Comparison of ENCODE assay signal across 15 cellular contexts in the genomic region with DNA sequence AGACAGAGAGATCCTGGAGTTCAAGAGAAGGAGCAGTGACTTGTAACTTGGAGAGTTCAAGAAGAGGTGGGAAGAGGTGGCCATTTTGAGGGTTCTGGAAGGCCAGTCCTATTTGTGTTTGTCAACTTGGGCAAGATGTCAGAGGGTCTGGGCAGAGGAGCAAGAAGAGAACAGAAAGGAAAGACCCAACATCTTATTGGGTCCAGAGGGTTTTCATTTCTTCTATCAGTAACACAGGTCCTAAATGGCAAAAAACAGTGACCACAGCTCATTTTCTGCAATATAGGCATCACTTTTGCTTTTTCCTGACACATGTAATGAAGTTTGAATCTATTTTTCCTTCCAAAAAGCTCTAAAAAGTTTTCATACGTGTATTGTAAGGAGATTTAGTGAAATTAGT. TPM values are rescaled to one million over a fixed set of nuclear protein-coding genes. Genes with fewer than 3 reads are reported as not detected.
DNase-seq lines count a peak whose midpoint lies in the region; ATAC-seq, FAIRE-seq and TF ChIP-seq lines count a peak whose summit lies in the region.
"Had no signal": no experiment of that assay in that cellular context is flagged by ENCODE, and none has a peak within 500 bp of the region (broad histone marks: within the 10 kb centered on the region; RNA-seq: fewer than 3 reads in every experiment).

No MANE protein-coding gene starts in this region.

- H3K27ac ChIP-seq in SK-N-MC (peak overlapping the region; percentile 57; the same call in 1 of the 2 replicates), kidney (ENCODE audit: low read depth in 2 of 2, low read length in 2 of 2) (peak overlapping the region; percentile 53 to 66), suprapubic skin (peak overlapping the region; percentile 88)

- H3K36me3 Mint-ChIP-seq in activated T-helper 2 cell treated with anti-CD3 and anti-CD28 coated beads, Interferon-gamma antibody, Interleukin-2, Interleukin-4, amounts not matched to agents 10 μg/mL and 5 μg/mL and 100 μg/mL, durations not matched to agents 14 hours and 24 hours and 36 hours (ENCODE audit: low read depth): no peaks in the 10 kb centered on the region
- H3K36me3 Mint-ChIP-seq: naive B cell had no signal

- H3K27ac Mint-ChIP-seq in activated T-helper 2 cell treated with anti-CD3 and anti-CD28 coated beads, Interferon-gamma antibody, Interleukin-2, Interleukin-4, amounts not matched to agents 10 μg/mL and 5 μg/mL and 100 μg/mL, durations not matched to agents 14 hours and 24 hours and 36 hours: no peak overlapping the region
- H3K27ac Mint-ChIP-seq: T-helper 17 cell had no signal

- H3K9me3 Mint-ChIP-seq in activated T-helper 2 cell treated with anti-CD3 and anti-CD28 coated beads, Interferon-gamma antibody, Interleukin-2, Interleukin-4, amounts not matched to agents 10 μg/mL and 5 μg/mL and 100 μg/mL, durations not matched to agents 14 hours and 24 hours and 36 hours: peaks cover 4% of the 10 kb centered on the region

- ATAC-seq in GM21447 (IDR thresholded peaks at IDR 0.05; ENCODE audit: unreplicated experiment): no peak
- ATAC-seq: T-helper 17 cell had no signal

- H3K27me3 ChIP-seq in suprapubic skin: no peaks in the 10 kb centered on the region
- H3K27me3 ChIP-seq: heart left ventricle had no signal

- TF ChIP-seq CTCF in D721Med (IDR thresholded peaks at IDR 0.05; ENCODE audit: insufficient read depth, missing control alignments) (no peak), kidney (IDR thresholded peaks at IDR 0.05; ENCODE audit: borderline replicate concordance, extremely low read depth, insufficient read depth) (no peak), suprapubic skin (IDR thresholded peaks at IDR 0.05) (no peak)

- DNase-seq in D721Med (ENCODE audit: insufficient read length, low spot score): no peak
- no peak for DNase-seq in SK-N-MC (ENCODE audit: low read depth, low spot score)
- DNase-seq in kidney: no peak
- DNase-seq in suprapubic skin (ENCODE audit: low spot score in 2 of 2): no peak
- DNase-seq in globus pallidus (ENCODE audit: low spot score): no peak
- DNase-seq in activated naive CD4-positive, alpha-beta T cell treated with anti-CD3 and anti-CD28 coated beads, Interleukin-2, amount 50 U/mL, for 16 hours: no peak
- no peak for DNase-seq in activated T-helper 2 cell treated with anti-CD3 and anti-CD28 coated beads, Interferon-gamma antibody, Interleukin-2, Interleukin-4, amounts not matched to agents 10 μg/mL and 5 μg/mL and 100 μg/mL, durations not matched to agents 14 hours and 24 hours and 36 hours (ENCODE audit: low spot score)
- DNase-seq: activated CD4-positive, alpha-beta T cell treated with anti-CD3 and anti-CD28 coated beads for 1 hour; activated T-cell treated with anti-CD3 and anti-CD28 coated beads for 4 hours; naive B cell; NCI-H510A; stimulated activated CD4-positive, alpha-beta T cell treated with anti-CD3 and anti-CD28 coated beads, Interleukin-2, amount 100 ng/mL, for 48 hours; T-helper 17 cell had no signal

- no peaks in the 10 kb centered on the region for H3K36me3 ChIP-seq in SK-N-MC (ENCODE audit: insufficient read depth, low read length)
- H3K36me3 ChIP-seq in kidney (ENCODE audit: control insufficient read depth in 1 of 2, insufficient read depth in 2 of 2, low read length in 2 of 2): no peaks in the 10 kb centered on the region
- no peaks in the 10 kb centered on the region for H3K36me3 ChIP-seq in suprapubic skin
- H3K36me3 ChIP-seq: heart left ventricle had no signal

- intact Hi-C loops in kidney (cut with DNase I): no loop called here
- intact Hi-C loops in activated T-helper 2 cell treated with anti-CD3 and anti-CD28 coated beads, Interferon-gamma antibody, Interleukin-2, Interleukin-4, amounts not matched to agents 10 μg/mL and 5 μg/mL and 100 μg/mL, durations not matched to agents 14 hours and 24 hours and 36 hours (cut with micrococcal nuclease): no loop called here

- H3K4me1 ChIP-seq in kidney (ENCODE audit: control insufficient read depth in 1 of 2, insufficient read depth in 1 of 2, low read depth in 1 of 2, low read length in 2 of 2) (peaks cover 3 to 8% of the 10 kb centered on the region in 2 donors), suprapubic skin (peaks cover 23% of the 10 kb centered on the region)

- no peak overlapping the region for H3K9ac ChIP-seq in SK-N-MC (ENCODE audit: insufficient read length)
- H3K9ac ChIP-seq in kidney (ENCODE audit: low read length in 2 of 2): no peak overlapping the region

- peaks cover 8% of the 10 kb centered on the region for H3K27me3 Mint-ChIP-seq in activated T-helper 2 cell treated with anti-CD3 and anti-CD28 coated beads, Interferon-gamma antibody, Interleukin-2, Interleukin-4, amounts not matched to agents 10 μg/mL and 5 μg/mL and 100 μg/mL, durations not matched to agents 14 hours and 24 hours and 36 hours (ENCODE audit: low read depth)
- H3K27me3 Mint-ChIP-seq: naive B cell had no signal

- 47% methylated on average over 1 of the region's 1 CpG for WGBS in suprapubic skin

- H3K4me3 ChIP-seq in SK-N-MC: no peak overlapping the region
- no peak overlapping the region for H3K4me3 ChIP-seq in kidney (ENCODE audit: low read length in 2 of 2)
- no peak overlapping the region for H3K4me3 ChIP-seq in suprapubic skin
- H3K4me3 ChIP-seq: heart left ventricle had no signal

- H3K4me3 Mint-ChIP-seq in activated T-helper 2 cell treated with anti-CD3 and anti-CD28 coated beads, Interferon-gamma antibody, Interleukin-2, Interleukin-4, amounts not matched to agents 10 μg/mL and 5 μg/mL and 100 μg/mL, durations not matched to agents 14 hours and 24 hours and 36 hours (ENCODE audit: low read depth): no peak overlapping the region
- H3K4me3 Mint-ChIP-seq: T-helper 17 cell had no signal

- no peak for TF ChIP-seq EP300 in suprapubic skin (IDR thresholded peaks at IDR 0.05)

- FAIRE-seq in D721Med (lab: Jason Lieb, UNC) (peak; percentile 46), kidney (lab: Jason Lieb, UNC) (no peak)

- TF ChIP-seq POLR2A in suprapubic skin (IDR thresholded peaks at IDR 0.05): no peak

- H3K4me1 Mint-ChIP-seq in activated T-helper 2 cell treated with anti-CD3 and anti-CD28 coated beads, Interferon-gamma antibody, Interleukin-2, Interleukin-4, amounts not matched to agents 10 μg/mL and 5 μg/mL and 100 μg/mL, durations not matched to agents 14 hours and 24 hours and 36 hours (ENCODE audit: low read depth): peaks cover 2% of the 10 kb centered on the region
- H3K4me1 Mint-ChIP-seq: naive B cell had no signal

- H3K9me3 ChIP-seq in SK-N-MC (ENCODE audit: low read depth, low read length) (no peaks in the 10 kb centered on the region), kidney (ENCODE audit: control insufficient read depth in 1 of 2, low read length in 2 of 2) (no peaks in the 10 kb centered on the region), suprapubic skin (no peaks in the 10 kb centered on the region)
- H3K9me3 ChIP-seq: heart left ventricle had no signal

RNA-seq across cellular contexts. Expression of a gene that starts 38.3 kb away (rescaled TPM):
- total RNA-seq in kidney (3.8 TPM), suprapubic skin (1 to 10 TPM in 1 of 4 donors, under 1 TPM in 3; 0.60 to 1.0 (median 0.81) TPM)
- 1.1 TPM for polyA plus RNA-seq in kidney (ENCODE audit: insufficient read depth, low read depth, low replicate concordance)
- total RNA-seq in activated T-helper 2 cell treated with anti-CD3 and anti-CD28 coated beads, Interferon-gamma antibody, Interleukin-2, Interleukin-4, amounts not matched to agents 10 μg/mL and 5 μg/mL and 100 μg/mL, durations not matched to agents 14 hours and 24 hours and 36 hours: 3.0 and 3.2 TPM in 2 replicates
